8 cellular contexts compared by ENCODE assay signal in genomic region chr2:197159681-197160211, GRCh38.
DNase-seq lines count a peak whose midpoint lies in the region; ATAC-seq and TF ChIP-seq lines count a peak whose summit lies in the region.

No MANE protein-coding gene starts in this region.

- peaks cover 0 to 6% (median 0%) of the 10 kb centered on the region in 7 donors for H3K9me3 Mint-ChIP-seq in CD4-positive, CD25-positive, alpha-beta regulatory T cell
- peaks cover 3% of the 10 kb centered on the region for H3K9me3 Mint-ChIP-seq in activated B cell treated with CpG ODN at 0.5 μM for 24 hours

- H3K36me3 ChIP-seq in CD4-positive, CD25-positive, alpha-beta regulatory T cell (ENCODE audit: control insufficient read depth, insufficient read depth, low read length), result peaks cover 3% of the 10 kb centered on the region
- no peaks in the 10 kb centered on the region for H3K36me3 ChIP-seq in neuronal stem cell (replicated peaks in 1 of 2; ENCODE audit: control insufficient read depth in 2 of 2, insufficient read depth in 2 of 2, low read length in 2 of 2)

- peaks cover 54 to 79% (median 70%) of the 10 kb centered on the region in 4 donors for H3K4me1 Mint-ChIP-seq in CD4-positive, CD25-positive, alpha-beta regulatory T cell
- peaks cover 93% of the 10 kb centered on the region for H3K4me1 Mint-ChIP-seq in activated B cell treated with CpG ODN at 0.5 μM for 24 hours

- no peak overlapping the region for H3K9ac ChIP-seq in neuronal stem cell (ENCODE audit: low read depth, low read length, poor library complexity)

- ATAC-seq in CD4-positive, CD25-positive, alpha-beta regulatory T cell (ENCODE audit: low read depth in 2 of 2), result peak; percentile 86 to 91
- ATAC-seq in HG02759 (IDR thresholded peaks at IDR 0.05; ENCODE audit: unreplicated experiment), result peak; percentile 61
- peak; percentile 53 for ATAC-seq in activated B cell treated with CpG ODN at 0.5 μM for 24 hours (ENCODE audit: low read depth)
- ATAC-seq in HG03520 (IDR thresholded peaks at IDR 0.05; ENCODE audit: unreplicated experiment), result no peak

- H3K23ac ChIP-seq in neuronal stem cell (ENCODE audit: low read depth, low read length, poor library complexity), result no peak overlapping the region

- H3K79me1 ChIP-seq in neuronal stem cell (ENCODE audit: low read depth, low read length), result no peaks in the 10 kb centered on the region

- no peak overlapping the region for H3K18ac ChIP-seq in neuronal stem cell (ENCODE audit: low read length)

- H3K36me3 Mint-ChIP-seq in CD4-positive, CD25-positive, alpha-beta regulatory T cell, result peaks cover 8% of the 10 kb centered on the region
- peaks cover 26% of the 10 kb centered on the region for H3K36me3 Mint-ChIP-seq in activated B cell treated with CpG ODN at 0.5 μM for 24 hours (ENCODE audit: low read depth)

- no peaks in the 10 kb centered on the region for H3K27me3 ChIP-seq in CD4-positive, CD25-positive, alpha-beta regulatory T cell (ENCODE audit: control insufficient read depth, insufficient read depth, low read length)
- no peaks in the 10 kb centered on the region for H3K27me3 ChIP-seq in neuronal stem cell (ENCODE audit: control insufficient read depth in 3 of 3, insufficient read depth in 3 of 3, low read depth in 1 of 3, low read length in 3 of 3)

- H3K4ac ChIP-seq in neuronal stem cell (ENCODE audit: low read length), result no peak overlapping the region

- no peak overlapping the region for H2BK120ac ChIP-seq in neuronal stem cell (ENCODE audit: low read depth, low read length)

- H3K27ac ChIP-seq in CD4-positive, CD25-positive, alpha-beta regulatory T cell (ENCODE audit: insufficient read depth, low read length, poor library complexity, severe bottlenecking), result peak overlapping the region; percentile 25
- H3K27ac ChIP-seq in neuronal stem cell (replicated peaks; ENCODE audit: low read length), result no peak overlapping the region

- no peak for TF ChIP-seq CTCF in activated B cell treated with CpG ODN at 0.5 μM for 24 hours (IDR thresholded peaks at IDR 0.05)

- H3K4me2 ChIP-seq in neuronal stem cell (ENCODE audit: insufficient read depth, low read length, poor library complexity, severe bottlenecking), result no peak overlapping the region

- POLR2A ChIA-PET in activated B cell treated with CpG ODN at 0.5 μM for 24 hours (lab: Charles Lee), result interaction anchor here (0.7 to 2.6 kb wide), 6 partner anchors 9 to 29 kb away, joined by 4 to 13 read pairs (median 4); no protein-coding TSS in a partner anchor

- no peak overlapping the region for H4K91ac ChIP-seq in neuronal stem cell (ENCODE audit: low read depth, low read length, poor library complexity)

- peak in 2 of 3 donors; percentile 19 to 51 for DNase-seq in CD4-positive, CD25-positive, alpha-beta regulatory T cell
- no peak for DNase-seq in activated B cell treated with CpG ODN at 0.5 μM for 24 hours
- peak; percentile 93 for DNase-seq in glomerular endothelial cell (ENCODE audit: extremely low read depth, low read depth, low spot score)
- no peak for DNase-seq in putamen (ENCODE audit: low spot score)
- DNase-seq in NCI-H1417 (lab: John Stamatoyannopoulos, UW), result no peak
- no peak for DNase-seq in neuronal stem cell (ENCODE audit: low spot score)

- no CpG with 5 or more reads among the region's 4 CpGs for WGBS in neuronal stem cell (ENCODE audit: extremely low coverage in 2 of 2, insufficient read length in 2 of 2, insufficient replicate concordance in 1 of 2), 2 donors

- no peaks in the 10 kb centered on the region for H3K9me3 ChIP-seq in CD4-positive, CD25-positive, alpha-beta regulatory T cell (ENCODE audit: control insufficient read depth in 2 of 2, low read length in 2 of 2)
- H3K9me3 ChIP-seq in neuronal stem cell (replicated peaks in 1 of 2; ENCODE audit: control insufficient read depth in 2 of 2, insufficient read depth in 1 of 2, low read depth in 1 of 2, low read length in 2 of 2), result peaks cover 0 to 3% of the 10 kb centered on the region in 2 donors

- no peak overlapping the region for H2BK15ac ChIP-seq in neuronal stem cell (ENCODE audit: low read length)

- no peak overlapping the region for H2AFZ ChIP-seq in neuronal stem cell (ENCODE audit: low read length)

- peak overlapping the region; percentile 46 to 92 (median 92) for H3K27ac Mint-ChIP-seq in CD4-positive, CD25-positive, alpha-beta regulatory T cell
- peak overlapping the region; percentile 90 for H3K27ac Mint-ChIP-seq in activated B cell treated with CpG ODN at 0.5 μM for 24 hours

- no peak overlapping the region for H2BK5ac ChIP-seq in neuronal stem cell (ENCODE audit: low read length)

- H3K27me3 Mint-ChIP-seq in CD4-positive, CD25-positive, alpha-beta regulatory T cell, result no peaks in the 10 kb centered on the region
- H3K27me3 Mint-ChIP-seq in activated B cell treated with CpG ODN at 0.5 μM for 24 hours, result no peaks in the 10 kb centered on the region

- no peak overlapping the region for H3K14ac ChIP-seq in neuronal stem cell (ENCODE audit: low read length)

- H3K4me1 ChIP-seq in CD4-positive, CD25-positive, alpha-beta regulatory T cell (ENCODE audit: control insufficient read depth, insufficient read depth, low read length, poor library complexity, severe bottlenecking), result peaks cover 50% of the 10 kb centered on the region
- H3K4me1 ChIP-seq in neuronal stem cell (ENCODE audit: control insufficient read depth in 2 of 2, insufficient read depth in 1 of 2, low read depth in 1 of 2, low read length in 2 of 2), result peaks cover 0 to 6% of the 10 kb centered on the region in 2 donors

- H4K8ac ChIP-seq in neuronal stem cell (ENCODE audit: low read depth, low read length), result no peak overlapping the region

- H3K4me3 Mint-ChIP-seq in CD4-positive, CD25-positive, alpha-beta regulatory T cell, result peak overlapping the region; percentile 1 to 49 (median 22)
- H3K4me3 Mint-ChIP-seq in activated B cell treated with CpG ODN at 0.5 μM for 24 hours, result peak overlapping the region; percentile 64

- no peak overlapping the region for H2AK5ac ChIP-seq in neuronal stem cell (ENCODE audit: low read depth, low read length)

- intact Hi-C loops in activated B cell treated with CpG ODN at 0.5 μM for 24 hours (cut with micrococcal nuclease), result loop anchor here (1.0 to 2.0 kb wide), 3 partner anchors 7 to 15 kb away; no protein-coding TSS in a partner anchor

- H3K4me3 ChIP-seq in CD4-positive, CD25-positive, alpha-beta regulatory T cell (ENCODE audit: low read depth, low read length), result peak overlapping the region; percentile 47
- no peak overlapping the region for H3K4me3 ChIP-seq in neuronal stem cell (ENCODE audit: low read length in 2 of 2)

- H2BK12ac ChIP-seq in neuronal stem cell (ENCODE audit: low read length), result no peak overlapping the region

- CTCF ChIA-PET in activated B cell treated with CpG ODN at 0.5 μM for 24 hours (lab: Charles Lee), result interaction anchor here (2.0 to 3.5 kb wide), 3 partner anchors 9 to 46 kb away, joined by 5 to 27 read pairs (median 13); no protein-coding TSS in a partner anchor

Comparison
In these comparisons a context has a peak if more than half of its experiments do, and no peak if none do; other contexts are left out.
1. DNase-seq: peak in CD4-positive, CD25-positive, alpha-beta regulatory T cell (2 of 3) and glomerular endothelial cell (single experiment); none in activated B cell treated with CpG ODN at 0.5 μM for 24 hours (single experiment), putamen (single experiment), NCI-H1417 (0 of 3) and neuronal stem cell (single experiment).